20 cellular contexts compared by ENCODE assay signal in the genomic region with DNA sequence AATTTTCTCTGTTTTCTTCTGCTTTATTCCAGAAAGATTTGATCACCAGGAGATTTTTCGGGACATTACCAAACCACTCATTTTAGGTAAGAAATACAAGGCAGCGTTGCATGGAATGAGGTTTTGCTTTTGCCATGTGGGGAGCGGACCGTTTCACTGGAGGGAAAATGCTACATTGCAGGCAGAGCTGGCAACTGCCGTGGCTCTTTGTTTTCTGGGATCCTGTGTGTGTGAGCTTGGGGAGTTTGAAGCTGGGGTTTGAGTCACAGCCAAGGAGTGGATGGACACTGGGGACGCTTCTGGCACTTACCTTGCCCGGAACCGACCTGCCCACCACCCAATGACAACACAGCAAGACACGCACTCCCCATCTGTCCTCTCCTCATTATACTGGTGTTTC.
DNase-seq lines count a peak whose midpoint lies in the region; ATAC-seq, FAIRE-seq and TF ChIP-seq lines count a peak whose summit lies in the region.
"Had no signal": no experiment of that assay in that cellular context is flagged by ENCODE, and none has a peak within 500 bp of the region (broad histone marks: within the 10 kb centered on the region; RNA-seq: fewer than 3 reads in every experiment).

No MANE protein-coding gene starts in this region.

- intact Hi-C loops in pancreas (cut with DNase I), result no loop called here

- H3K9me3 ChIP-seq in OCI-LY3 (ENCODE audit: insufficient read depth, low read length) (no peaks in the 10 kb centered on the region), neural progenitor cell (ENCODE audit: low read depth) (no peaks in the 10 kb centered on the region), pancreas (no peaks in the 10 kb centered on the region)
- H3K9me3 ChIP-seq: BLaER1 had no signal

- in situ Hi-C loops in G401 (cut with HindIII; ENCODE audit: low sequenced_read_pairs), result no loop called here

- H3K79me2 ChIP-seq in OCI-LY3 (ENCODE audit: low read length) (no peaks in the 10 kb centered on the region), neural progenitor cell (ENCODE audit: low read depth) (no peaks in the 10 kb centered on the region)

- peak overlapping the region; percentile 46 to 98 (median 97) for H3K27ac Mint-ChIP-seq in brain
- H3K27ac Mint-ChIP-seq in immature natural killer cell, result peak overlapping the region; percentile 94 to 99 (median 96)
- peak overlapping the region; percentile 68 for H3K27ac Mint-ChIP-seq in neural progenitor cell

- no peak overlapping the region for H3K4me3 ChIP-seq in OCI-LY3 (ENCODE audit: low read length)
- H3K4me3 ChIP-seq in neural progenitor cell, result no peak overlapping the region
- no peak overlapping the region for H3K4me3 ChIP-seq in pancreas
- H3K4me3 ChIP-seq: BLaER1 had no signal

- TF ChIP-seq CTCF in OCI-LY3 (IDR thresholded peaks at IDR 0.05; ENCODE audit: low read depth, low read length) (no peak), brain (conservative IDR thresholded peaks at IDR 0.05) (no peak), neural progenitor cell (IDR thresholded peaks at IDR 0.05) (no peak), pancreas (IDR thresholded peaks at IDR 0.05) (no peak)

- peak overlapping the region in 4 of 5 experiments; percentile 53 to 58 (median 56) for H3K4me3 Mint-ChIP-seq in brain
- peak overlapping the region; percentile 44 to 75 (median 62) for H3K4me3 Mint-ChIP-seq in immature natural killer cell
- H3K4me3 Mint-ChIP-seq in neural progenitor cell, result no peak overlapping the region

- H3K9me3 Mint-ChIP-seq in brain (peaks cover 0 to 4% (median 0%) of the 10 kb centered on the region in 5 experiments), immature natural killer cell (no peaks in the 10 kb centered on the region), neural progenitor cell (peaks cover 6% of the 10 kb centered on the region)
- H3K9me3 Mint-ChIP-seq: CD8-positive, alpha-beta memory T cell had no signal

- WGBS in pancreas, 2 donors, result 91 to 95% methylated on average over 9 of the region's 9 CpGs

- no peak for DNase-seq in immature natural killer cell
- no peak for DNase-seq in neural progenitor cell (ENCODE audit: low spot score)
- no peak for DNase-seq in NOMO-1 treated with dmso at 0.1 percent for 144 hours (lab: John Stamatoyannopoulos, UW; ENCODE audit: unreplicated experiment)
- DNase-seq in pancreas, result no peak
- DNase-seq in middle frontal gyrus (ENCODE audit: extremely low spot score, low spot score), result no peak
- no peak for DNase-seq in G401 (ENCODE audit: low spot score)
- DNase-seq: CD8-positive, alpha-beta memory T cell; DMS53; KG1; NCI-H187; NCI-H2107; NCI-H2227 treated with DMSO at 0.1 percent for 48 hours; NCI-H510A treated with DMSO at 0.1 percent for 48 hours; NCI-H774; SHP77 had no signal

- H3K27ac ChIP-seq in OCI-LY3 (ENCODE audit: low read length) (no peak overlapping the region), neural progenitor cell (no peak overlapping the region), pancreas (no peak overlapping the region)
- H3K27ac ChIP-seq: BLaER1 had no signal

- no peaks in the 10 kb centered on the region for H3K27me3 ChIP-seq in OCI-LY3 (ENCODE audit: low read depth, low read length)
- H3K27me3 ChIP-seq in neural progenitor cell, result no peaks in the 10 kb centered on the region
- no peaks in the 10 kb centered on the region for H3K27me3 ChIP-seq in pancreas
- H3K27me3 ChIP-seq: BLaER1 had no signal

- H4K20me1 ChIP-seq in OCI-LY3 (ENCODE audit: insufficient read depth, low read length), result no peaks in the 10 kb centered on the region
- peaks cover 38% of the 10 kb centered on the region for H4K20me1 ChIP-seq in neural progenitor cell (ENCODE audit: low read depth)

- FAIRE-seq in pancreas (lab: Jason Lieb, UNC), result no peak
- FAIRE-seq: A204.1, GM12892 had no signal

- H3K36me3 ChIP-seq in OCI-LY3 (replicated peaks; ENCODE audit: low read depth, low read length) (no peaks in the 10 kb centered on the region), neural progenitor cell (no peaks in the 10 kb centered on the region), pancreas (no peaks in the 10 kb centered on the region)

- ATAC-seq in pancreas, result no peak

- H2AFZ ChIP-seq in OCI-LY3 (ENCODE audit: low read depth, low read length) (no peak overlapping the region), neural progenitor cell (replicated peaks) (no peak overlapping the region)

- H3K9ac ChIP-seq in OCI-LY3 (ENCODE audit: low read length) (no peak overlapping the region), neural progenitor cell (no peak overlapping the region)
- H3K9ac ChIP-seq: BLaER1 had no signal

- H3K36me3 Mint-ChIP-seq in brain (peaks cover 44% of the 10 kb centered on the region), immature natural killer cell (peaks cover 5 to 14% (median 14%) of the 10 kb centered on the region in 3 donors), neural progenitor cell (peaks cover 31% of the 10 kb centered on the region)

- H3K27me3 Mint-ChIP-seq in brain (peaks cover 2% of the 10 kb centered on the region), immature natural killer cell (ENCODE audit: low read depth in 3 of 3) (peaks cover 3 to 8% (median 5%) of the 10 kb centered on the region in 3 donors), neural progenitor cell (ENCODE audit: insufficient read depth, low read depth) (peaks cover 2% of the 10 kb centered on the region)
- H3K27me3 Mint-ChIP-seq: CD8-positive, alpha-beta memory T cell had no signal

- peaks cover 79% of the 10 kb centered on the region for H3K4me1 Mint-ChIP-seq in brain
- H3K4me1 Mint-ChIP-seq in immature natural killer cell, result peaks cover 84 to 88% of the 10 kb centered on the region in 2 donors
- H3K4me1 Mint-ChIP-seq in neural progenitor cell, result peaks cover 56% of the 10 kb centered on the region

- H3K4me1 ChIP-seq in OCI-LY3 (ENCODE audit: low read length) (peaks cover 24% of the 10 kb centered on the region), neural progenitor cell (peaks cover 34% of the 10 kb centered on the region), pancreas (no peaks in the 10 kb centered on the region)

- H3K4me2 ChIP-seq in OCI-LY3 (ENCODE audit: low read length) (peak overlapping the region; percentile 20), neural progenitor cell (no peak overlapping the region)

- no peaks in the 10 kb centered on the region for H3F3A ChIP-seq in neural progenitor cell (ENCODE audit: low read depth)
